In genomic region chr11:125569913-125570621, GRCh38 we compare ENCODE assay signal across 8 cellular contexts.
DNase-seq lines count a peak whose midpoint lies in the region; ATAC-seq and TF ChIP-seq lines count a peak whose summit lies in the region.

No MANE protein-coding gene starts in this region.

- no peak for TF ChIP-seq POLR2A in NB4 (IDR thresholded peaks at IDR 0.05; ENCODE audit: extremely low read depth, insufficient read length)

- H3K9me3 ChIP-seq in mucosa of stomach (ENCODE audit: control insufficient read depth, low read length) = no peaks in the 10 kb centered on the region

- peak overlapping the region; percentile 91 for H3K9ac ChIP-seq in mucosa of stomach (ENCODE audit: low read length)

- DNase-seq in AG10803 (ENCODE audit: low read depth) (no peak), NB4 (ENCODE audit: low read depth) (peak; percentile 14), choroid plexus epithelial cell (ENCODE audit: low read depth) (peak; percentile 9), NCI-H2196 (lab: John Stamatoyannopoulos, UW; ENCODE audit: unreplicated experiment) (no peak), kidney glomerular epithelial cell (lab: John Stamatoyannopoulos, UW) (no peak)

- ATAC-seq in GM19023 (IDR thresholded peaks at IDR 0.05; ENCODE audit: unreplicated experiment) = peak; percentile 24
- no peak for ATAC-seq in HG03139 (IDR thresholded peaks at IDR 0.05; ENCODE audit: unreplicated experiment)

- peaks cover 12% of the 10 kb centered on the region for H3K4me1 ChIP-seq in mucosa of stomach (ENCODE audit: control insufficient read depth, insufficient read depth, low read length)

- H3K27me3 ChIP-seq in mucosa of stomach (ENCODE audit: control insufficient read depth, insufficient read depth, low read length) = no peaks in the 10 kb centered on the region

- no peaks in the 10 kb centered on the region for H3K36me3 ChIP-seq in mucosa of stomach (ENCODE audit: control insufficient read depth, insufficient read depth, low read length)

- H3K4me3 ChIP-seq in AG10803 (ENCODE audit: low read length) = peak overlapping the region; percentile 92
- H3K4me3 ChIP-seq in NB4 (ENCODE audit: low read depth, low read length) = peak overlapping the region; percentile 96
- H3K4me3 ChIP-seq in choroid plexus epithelial cell (ENCODE audit: low read depth, low read length) = peak overlapping the region; percentile 90
- peak overlapping the region; percentile 72 for H3K4me3 ChIP-seq in mucosa of stomach (ENCODE audit: low read length)

- TF ChIP-seq CTCF in AG10803 (conservative IDR thresholded peaks at IDR 0.05; ENCODE audit: low read length) (no peak), NB4 (IDR thresholded peaks at IDR 0.05; ENCODE audit: low read depth, low read length) (no peak), choroid plexus epithelial cell (conservative IDR thresholded peaks at IDR 0.05; ENCODE audit: low read depth, low read length) (no peak)

Comparison
In these comparisons a context has a peak if more than half of its experiments do, and no peak if none do; other contexts are left out.
1. DNase-seq: peak in NB4 (single experiment) and choroid plexus epithelial cell (single experiment); none in AG10803 (single experiment), NCI-H2196 (single experiment) and kidney glomerular epithelial cell (single experiment).
2. Peak in every context shown above with its lines, with median percentiles within 50 percentile points of each other: H3K4me3 ChIP-seq.